In the genomic region with DNA sequence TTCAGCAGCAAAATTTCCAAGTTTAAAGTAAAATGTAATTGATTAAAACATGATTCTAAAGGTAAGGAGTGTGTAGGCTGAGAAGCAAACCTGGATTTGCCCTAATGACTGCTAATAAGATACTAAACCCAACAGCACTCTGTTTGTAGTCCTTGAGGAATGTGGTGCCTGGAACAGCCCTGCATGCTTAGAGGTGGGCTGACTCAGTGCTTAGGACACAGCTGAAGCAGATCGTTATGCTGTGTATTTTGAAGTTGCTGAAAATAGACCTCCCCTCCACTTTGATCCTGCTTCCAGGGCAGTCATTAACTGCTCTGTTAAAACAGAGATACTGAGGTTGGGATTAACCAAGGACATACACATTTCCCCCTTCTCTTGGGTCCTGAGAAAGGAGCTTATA, we compare ENCODE assay signal across 20 cellular contexts.
"Had no signal": no experiment of that assay in that cellular context is flagged by ENCODE, and none has a peak within 500 bp of the region (broad histone marks: within the 10 kb centered on the region; RNA-seq: fewer than 3 reads in every experiment).

No MANE protein-coding gene starts in this region.

- H3K9me3 Mint-ChIP-seq: stimulated activated naive CD8-positive, alpha-beta T cell treated with anti-CD3 and anti-CD28 coated beads, Interleukin-15, Interleukin-2, amounts not matched to agents 100 ng/mL and 50 ng/mL, for 24 hours had no signal

- H3K27ac Mint-ChIP-seq: activated naive CD8-positive, alpha-beta T cell; immature natural killer cell; memory B cell; natural killer cell; stimulated activated naive CD8-positive, alpha-beta T cell treated with anti-CD3 and anti-CD28 coated beads, Interleukin-15, Interleukin-2, amounts not matched to agents 100 ng/mL and 50 ng/mL, for 24 hours had no signal

- H3K27ac ChIP-seq: brain microvascular endothelial cell, right atrium auricular region, skin epidermis had no signal

- H3K4me1 Mint-ChIP-seq: immature natural killer cell, memory B cell, natural killer cell had no signal

- H3K36me3 ChIP-seq: brain microvascular endothelial cell, right atrium auricular region had no signal

- H3K9me3 ChIP-seq: right atrium auricular region had no signal

- H3K4me3 ChIP-seq: right atrium auricular region, skin epidermis had no signal

- H3K27me3 ChIP-seq: brain microvascular endothelial cell, right atrium auricular region had no signal

- DNase-seq: activated CD4-positive, alpha-beta T cell treated with anti-CD3 and anti-CD28 coated beads, Interleukin-2, amount 50 U/mL, for 1 hour; activated CD8-positive, alpha-beta memory T cell treated with anti-CD3 and anti-CD28 coated beads for 24 hours; activated gamma-delta T cell treated with Interleukin-2 at 50 U/mL for 16 hours; amygdala; brain microvascular endothelial cell; cortex of kidney; effector memory CD4-positive, alpha-beta T cell; foreskin melanocyte; immature natural killer cell; natural killer cell; posterior cingulate gyrus; stimulated activated CD4-positive, alpha-beta T cell treated with anti-CD3 and anti-CD28 coated beads, Interleukin-4, amount 100 ng/mL, for 4 hours; stimulated activated CD8-positive, alpha-beta memory T cell treated with anti-CD3 and anti-CD28 coated beads, Interleukin-4, amount 100 ng/mL, for 48 hours had no signal

- ATAC-seq: activated CD4-positive, CD25-positive, alpha-beta regulatory T cell treated with anti-CD3 and anti-CD28 coated beads, Interleukin-2, amount 50 U/mL, for 24 hours; left lobe of liver; natural killer cell had no signal

- H3K27me3 Mint-ChIP-seq: activated naive CD8-positive, alpha-beta T cell; memory B cell; stimulated activated naive CD8-positive, alpha-beta T cell treated with anti-CD3 and anti-CD28 coated beads, Interleukin-15, Interleukin-2, amounts not matched to agents 100 ng/mL and 50 ng/mL, for 24 hours had no signal

- H3K4me1 ChIP-seq: right atrium auricular region had no signal

- H3K36me3 Mint-ChIP-seq: activated naive CD8-positive, alpha-beta T cell; immature natural killer cell; memory B cell; natural killer cell had no signal

- H3K4me3 Mint-ChIP-seq: activated naive CD8-positive, alpha-beta T cell; immature natural killer cell; memory B cell; natural killer cell; stimulated activated naive CD8-positive, alpha-beta T cell treated with anti-CD3 and anti-CD28 coated beads, Interleukin-15, Interleukin-2, amounts not matched to agents 100 ng/mL and 50 ng/mL, for 24 hours had no signal
